Comparison of ENCODE assay signal across 9 cellular contexts in the genomic region with DNA sequence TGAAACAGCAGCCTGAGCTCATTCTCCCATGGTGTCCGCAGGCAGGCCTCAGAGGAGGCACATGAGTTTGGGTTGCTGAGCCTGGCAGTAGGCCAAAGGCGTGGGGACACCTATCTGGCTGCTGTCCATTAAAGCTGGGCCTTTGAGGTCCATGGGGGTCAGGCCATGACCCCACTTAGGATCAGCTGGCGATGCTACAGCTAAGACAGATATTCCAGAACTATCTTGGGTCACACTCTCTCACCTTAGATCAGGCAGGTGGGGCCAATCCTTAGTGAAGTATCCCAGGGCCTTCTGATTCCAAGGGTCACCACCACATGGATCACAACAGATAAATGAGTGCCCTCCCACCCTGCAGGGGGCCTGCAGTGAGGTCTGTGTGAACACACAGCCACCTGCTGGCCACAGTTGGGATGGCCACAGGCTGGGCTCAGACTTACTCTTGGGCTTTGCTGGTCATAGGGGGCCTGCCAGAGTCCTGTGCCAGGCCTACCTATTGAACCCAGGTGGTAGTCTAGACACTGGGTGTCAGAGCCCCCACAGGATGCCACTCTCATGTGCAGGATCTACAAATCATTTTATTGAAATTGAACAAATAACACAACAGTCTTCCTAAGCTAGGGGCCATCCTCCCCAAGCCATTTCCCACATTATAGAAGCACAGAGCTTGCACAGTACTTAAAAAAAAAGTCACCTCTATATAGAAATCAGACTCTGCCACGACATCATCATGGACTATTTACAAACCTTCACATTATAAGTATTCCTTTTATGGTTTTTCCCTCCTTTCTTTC. TPM values are rescaled to one million over a fixed set of nuclear protein-coding genes. Genes with fewer than 3 reads are reported as not detected.
A peak's percentile ranks its signal among the peaks of the same experiment; 100 is the strongest.
DNase-seq lines count a peak whose midpoint lies in the region; ATAC-seq and TF ChIP-seq lines count a peak whose summit lies in the region.
"Had no signal": no experiment of that assay in that cellular context is flagged by ENCODE, and none has a peak within 500 bp of the region (broad histone marks: within the 10 kb centered on the region; RNA-seq: fewer than 3 reads in every experiment).

No MANE protein-coding gene starts in this region.

- no peaks in the 10 kb centered on the region for H3K27me3 ChIP-seq in prostate gland (replicated peaks; ENCODE audit: insufficient read depth)

- intact Hi-C loops in head of caudate nucleus (cut with DNase I): loop anchor here (5.0 to 10.0 kb wide), 3 partner anchors 32 to 100 kb away; partner anchors contain the start of genes IFRD2 and LSMEM2
- intact Hi-C loops in prostate gland (cut with DNase I): loop anchor here (5.0 kb wide), 1 partner anchor 87 kb away; the partner anchor contains the start of gene GNAI2

- peak overlapping the region; percentile 24 to 95 for H3K27ac ChIP-seq in prostate gland
- H3K27ac ChIP-seq: SK-N-MC had no signal

- no peak overlapping the region for H3K4me3 ChIP-seq in prostate gland
- H3K4me3 ChIP-seq: SK-N-MC had no signal

- TF ChIP-seq POLR2A in prostate gland (IDR thresholded peaks at IDR 0.05): no peak

- H3K36me3 ChIP-seq in prostate gland: peaks cover 0 to under 1% of the 10 kb centered on the region in 2 donors

- H3K9me3 ChIP-seq in prostate gland: no peaks in the 10 kb centered on the region

- DNase-seq in COLO829 (ENCODE audit: low spot score) (peak; percentile 89), HuH-7.5 (ENCODE audit: low spot score) (peak; percentile 90), head of caudate nucleus (peak in 41 of 42 donors; percentile 57 to 91 (median 77)), prostate gland (ENCODE audit: low spot score) (peak; percentile 56)
- peak; percentile 40 for DNase-seq in activated naive CD8-positive, alpha-beta T cell treated with anti-CD3 and anti-CD28 coated beads, Interleukin-2, amount 50 U/mL, for 16 hours (ENCODE audit: low read depth, low spot score)

- H3K4me1 ChIP-seq in prostate gland (replicated peaks): peaks cover 17% of the 10 kb centered on the region

- ATAC-seq in SK-N-SH treated with all-trans-retinoic acid at 6 μM for 48 hours (peak; percentile 56), GM21737 (IDR thresholded peaks at IDR 0.05; ENCODE audit: unreplicated experiment) (no peak), GM18858 (IDR thresholded peaks at IDR 0.05; ENCODE audit: unreplicated experiment) (no peak)

- TF ChIP-seq CTCF in prostate gland (IDR thresholded peaks at IDR 0.05): peak; percentile 69 to 91 (median 82)

- WGBS in prostate gland: 66% methylated on average over 3 of the region's 4 CpGs

TF ChIP-seq in SK-N-SH treated with all-trans-retinoic acid at 6 μM for 48 hours, 23 proteins besides CTCF, POLR2A, EP300 and RAD21:
- TF ChIP-seq ARNTL (CRISPR knock-in tag; IDR thresholded peaks at IDR 0.05; ENCODE audit: borderline replicate concordance, low read depth): no peak
- TF ChIP-seq ZNF8 (CRISPR knock-in tag; IDR thresholded peaks at IDR 0.05): no peak
- TF ChIP-seq ESRRG (CRISPR knock-in tag; IDR thresholded peaks at IDR 0.05): no peak
- TF ChIP-seq OSR1 (CRISPR knock-in tag; IDR thresholded peaks at IDR 0.05): no peak
- TF ChIP-seq TSHZ2 (CRISPR knock-in tag; IDR thresholded peaks at IDR 0.05): no peak
- no peak for TF ChIP-seq CSDC2 (CRISPR knock-in tag; IDR thresholded peaks at IDR 0.05)
- TF ChIP-seq GLIS3 (CRISPR knock-in tag; IDR thresholded peaks at IDR 0.05): no peak
- no peak for TF ChIP-seq ZC3H10 (CRISPR knock-in tag; IDR thresholded peaks at IDR 0.05)
- TF ChIP-seq PPARA (CRISPR knock-in tag; IDR thresholded peaks at IDR 0.05; ENCODE audit: borderline replicate concordance): no peak
- TF ChIP-seq POU6F1 (CRISPR knock-in tag; IDR thresholded peaks at IDR 0.05; ENCODE audit: borderline replicate concordance, low read depth): no peak
- TF ChIP-seq, protein P1, sequence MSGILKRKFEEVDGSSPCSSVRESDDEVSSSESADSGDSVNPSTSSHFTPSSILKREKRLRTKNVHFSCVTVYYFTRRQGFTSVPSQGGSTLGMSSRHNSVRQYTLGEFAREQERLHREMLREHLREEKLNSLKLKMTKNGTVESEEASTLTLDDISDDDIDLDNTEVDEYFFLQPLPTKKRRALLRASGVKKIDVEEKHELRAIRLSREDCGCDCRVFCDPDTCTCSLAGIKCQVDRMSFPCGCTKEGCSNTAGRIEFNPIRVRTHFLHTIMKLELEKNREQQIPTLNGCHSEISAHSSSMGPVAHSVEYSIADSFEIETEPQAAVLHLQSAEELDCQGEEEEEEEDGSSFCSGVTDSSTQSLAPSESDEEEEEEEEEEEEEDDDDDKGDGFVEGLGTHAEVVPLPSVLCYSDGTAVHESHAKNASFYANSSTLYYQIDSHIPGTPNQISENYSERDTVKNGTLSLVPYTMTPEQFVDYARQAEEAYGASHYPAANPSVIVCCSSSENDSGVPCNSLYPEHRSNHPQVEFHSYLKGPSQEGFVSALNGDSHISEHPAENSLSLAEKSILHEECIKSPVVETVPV (CRISPR knock-in tag; IDR thresholded peaks at IDR 0.05): no peak
- TF ChIP-seq, protein P2, sequence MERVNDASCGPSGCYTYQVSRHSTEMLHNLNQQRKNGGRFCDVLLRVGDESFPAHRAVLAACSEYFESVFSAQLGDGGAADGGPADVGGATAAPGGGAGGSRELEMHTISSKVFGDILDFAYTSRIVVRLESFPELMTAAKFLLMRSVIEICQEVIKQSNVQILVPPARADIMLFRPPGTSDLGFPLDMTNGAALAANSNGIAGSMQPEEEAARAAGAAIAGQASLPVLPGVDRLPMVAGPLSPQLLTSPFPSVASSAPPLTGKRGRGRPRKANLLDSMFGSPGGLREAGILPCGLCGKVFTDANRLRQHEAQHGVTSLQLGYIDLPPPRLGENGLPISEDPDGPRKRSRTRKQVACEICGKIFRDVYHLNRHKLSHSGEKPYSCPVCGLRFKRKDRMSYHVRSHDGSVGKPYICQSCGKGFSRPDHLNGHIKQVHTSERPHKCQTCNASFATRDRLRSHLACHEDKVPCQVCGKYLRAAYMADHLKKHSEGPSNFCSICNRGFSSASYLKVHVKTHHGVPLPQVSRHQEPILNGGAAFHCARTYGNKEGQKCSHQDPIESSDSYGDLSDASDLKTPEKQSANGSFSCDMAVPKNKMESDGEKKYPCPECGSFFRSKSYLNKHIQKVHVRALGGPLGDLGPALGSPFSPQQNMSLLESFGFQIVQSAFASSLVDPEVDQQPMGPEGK (CRISPR knock-in tag; IDR thresholded peaks at IDR 0.05; ENCODE audit: borderline replicate concordance): no peak
- no peak for TF ChIP-seq ZFP3 (CRISPR knock-in tag; IDR thresholded peaks at IDR 0.05)

RNA-seq across cellular contexts. Expression of gene HYAL2, which starts 2.0 kb away (rescaled TPM):
- total RNA-seq in prostate gland: 100 to 1,000 TPM in 1 of 2 donors, 10 to 100 TPM in 1; 76.1 to 131 TPM

RNA-seq across cellular contexts. Expression of gene TUSC2, which starts 3.5 kb away (rescaled TPM):
- total RNA-seq in prostate gland: 100 to 1,000 TPM in 1 of 2 donors, 10 to 100 TPM in 1; 31.9 to 121 TPM

RNA-seq across cellular contexts. Expression of gene RASSF1, which starts 16.1 kb away (rescaled TPM):
- total RNA-seq in prostate gland: 10 to 100 TPM; 23.8 to 36.6 TPM

RNA-seq across cellular contexts. Expression of gene ZMYND10, which starts 21.0 kb away (rescaled TPM):
- 10 to 100 TPM in 1 of 2 donors, 1 to 10 TPM in 1; 1.6 to 41.9 TPM for total RNA-seq in prostate gland

RNA-seq across cellular contexts. Expression of gene HYAL1, which starts 21.2 kb away (rescaled TPM):
- total RNA-seq in prostate gland: 1 to 10 TPM; 2.0 TPM

Comparison
In these comparisons a context has a peak if more than half of its experiments do, and no peak if none do; other contexts are left out.
1. DNase-seq: peak in every context shown above with its lines; median percentile 90 in HuH-7.5; 89 in COLO829; 77 in head of caudate nucleus; 56 in prostate gland; 40 in activated naive CD8-positive, alpha-beta T cell treated with anti-CD3 and anti-CD28 coated beads, Interleukin-2, amount 50 U/mL, for 16 hours.